1 cellular context compared by ENCODE assay signal in genomic region chr9:69759478-69760277, GRCh38.
TF ChIP-seq lines count a peak whose summit lies in the region.

TSS of gene PTAR1 (minus strand) at chr9:69760011. CDS start at chr9:69759938, 73 bp downstream.

TF ChIP-seq in HepG2, 621 proteins besides CTCF, POLR2A, EP300 and RAD21 (continued from another document and continues in another):
- TF ChIP-seq GPBP1L1 (CRISPR knock-in tag; IDR thresholded peaks at IDR 0.05) (no peak), CHCHD3 (CRISPR knock-in tag; IDR thresholded peaks at IDR 0.05) (no peak), SMAD1 (CRISPR knock-in tag; IDR thresholded peaks at IDR 0.05; ENCODE audit: borderline replicate concordance, low read depth) (no peak), FOXJ3 (CRISPR knock-in tag; IDR thresholded peaks at IDR 0.05; ENCODE audit: borderline replicate concordance) (no peak), ZSCAN25 (CRISPR knock-in tag; IDR thresholded peaks at IDR 0.05) (0 out of 2 replicates have a peak, but pooled peaks have one; percentile 28), GMEB2 (CRISPR knock-in tag; IDR thresholded peaks at IDR 0.05; ENCODE audit: low read depth) (no peak), ZBTB26 (CRISPR knock-in tag; IDR thresholded peaks at IDR 0.05; ENCODE audit: borderline replicate concordance) (0 out of 2 replicates have a peak, but pooled peaks have one; percentile 4), ZNF503 (CRISPR knock-in tag; IDR thresholded peaks at IDR 0.05) (peak; percentile 48; the same call in 1 of the 2 replicates), ZNF773 (CRISPR knock-in tag; IDR thresholded peaks at IDR 0.05; ENCODE audit: borderline replicate concordance) (no peak), ZNF709 (CRISPR knock-in tag; IDR thresholded peaks at IDR 0.05) (no peak), ZMYM4 (CRISPR knock-in tag; IDR thresholded peaks at IDR 0.05) (0 out of 2 replicates have a peak, but pooled peaks have one; percentile 50), MYNN (CRISPR knock-in tag; IDR thresholded peaks at IDR 0.05; ENCODE audit: low read depth) (no peak), TBP (CRISPR knock-in tag; IDR thresholded peaks at IDR 0.05) (no peak), ZFP36L1 (CRISPR knock-in tag; IDR thresholded peaks at IDR 0.05) (no peak), GATAD1 (CRISPR knock-in tag; IDR thresholded peaks at IDR 0.05) (peak; percentile 54; the same call in 1 of the 2 replicates), ZNF512B (CRISPR knock-in tag; IDR thresholded peaks at IDR 0.05; ENCODE audit: borderline replicate concordance) (no peak), NCOA5 (CRISPR knock-in tag; IDR thresholded peaks at IDR 0.05) (no peak), TAF1 (CRISPR knock-in tag; IDR thresholded peaks at IDR 0.05) (peak; percentile 92), HMG20A (CRISPR knock-in tag; IDR thresholded peaks at IDR 0.05; ENCODE audit: borderline replicate concordance) (no peak), GTF3A (CRISPR knock-in tag; conservative IDR thresholded peaks at IDR 0.05) (no peak), ZNF605 (CRISPR knock-in tag; IDR thresholded peaks at IDR 0.05) (no peak), ZMYM3 (CRISPR knock-in tag; IDR thresholded peaks at IDR 0.05) (no peak), ZNF546 (CRISPR knock-in tag; conservative IDR thresholded peaks at IDR 0.05) (no peak), YY1 (IDR thresholded peaks at IDR 0.05; ENCODE audit: insufficient read depth, insufficient replicate concordance, low read depth, low read length) (peak; percentile 94), HNRNPLL (IDR thresholded peaks at IDR 0.05; ENCODE audit: low read depth, low read length, poor library complexity, severe bottlenecking) (peak; percentile 34), ATF3 (CRISPR knock-in tag; IDR thresholded peaks at IDR 0.05) (no peak), ELF1 (CRISPR knock-in tag; IDR thresholded peaks at IDR 0.05) (no peak; the same call in 1 of the 2 replicates), SNAPC5 (CRISPR knock-in tag; IDR thresholded peaks at IDR 0.05; ENCODE audit: borderline replicate concordance) (no peak), ATF2 (CRISPR knock-in tag; IDR thresholded peaks at IDR 0.05) (no peak), NR2F2 (IDR thresholded peaks at IDR 0.05; ENCODE audit: borderline replicate concordance, low read depth) (no peak; the same call in 1 of the 2 replicates), ZNF234 (CRISPR knock-in tag; conservative IDR thresholded peaks at IDR 0.05) (no peak), ZNF33A (CRISPR knock-in tag; IDR thresholded peaks at IDR 0.05; ENCODE audit: borderline replicate concordance) (no peak), RFX3 (CRISPR knock-in tag; IDR thresholded peaks at IDR 0.05) (no peak), CREBL2 (CRISPR knock-in tag; IDR thresholded peaks at IDR 0.05; ENCODE audit: borderline replicate concordance) (no peak; the same call in 1 of the 2 replicates), ZC3H13 (CRISPR knock-in tag; IDR thresholded peaks at IDR 0.05) (no peak), MYC (CRISPR knock-in tag; IDR thresholded peaks at IDR 0.05; ENCODE audit: borderline replicate concordance) (peak; percentile 53; the same call in 1 of the 2 replicates), ZNF362 (CRISPR knock-in tag; IDR thresholded peaks at IDR 0.05; ENCODE audit: borderline replicate concordance) (no peak), SRSF1 (optimal IDR thresholded peaks at IDR 0.05; ENCODE audit: low read depth, low read length) (no peak), MTERF4 (CRISPR knock-in tag; IDR thresholded peaks at IDR 0.05) (no peak), CENPX (CRISPR knock-in tag; IDR thresholded peaks at IDR 0.05) (no peak), SNAPC4 (CRISPR knock-in tag; IDR thresholded peaks at IDR 0.05) (no peak), RBM22 (optimal IDR thresholded peaks at IDR 0.05; ENCODE audit: low read length) (no peak), ZNF678 (CRISPR knock-in tag; IDR thresholded peaks at IDR 0.05) (0 out of 2 replicates have a peak, but pooled peaks have one; percentile 29), ZKSCAN1 (IDR thresholded peaks at IDR 0.05; ENCODE audit: low read length) (no peak), ZNF296 (CRISPR knock-in tag; conservative IDR thresholded peaks at IDR 0.05) (no peak), ATAD3A (CRISPR knock-in tag; IDR thresholded peaks at IDR 0.05) (no peak), ADNP (CRISPR knock-in tag; IDR thresholded peaks at IDR 0.05) (no peak), KLF16 (CRISPR knock-in tag; IDR thresholded peaks at IDR 0.05) (peak in 1 of 2 experiments; percentile 24; a peak in 1 of 4 replicates)
